Comparison of ENCODE assay signal across 8 cellular contexts in genomic region chr2:110678457-110679336, GRCh38. TPM values are rescaled to one million over a fixed set of nuclear protein-coding genes. Genes with fewer than 3 reads are reported as not detected.
A peak's percentile ranks its signal among the peaks of the same experiment; 100 is the strongest.
DNase-seq lines count a peak whose midpoint lies in the region; ATAC-seq, FAIRE-seq and TF ChIP-seq lines count a peak whose summit lies in the region.

No MANE protein-coding gene starts in this region.

- peaks cover 4% of the 10 kb centered on the region; the same call in 1 of the 2 replicates for H3K79me1 ChIP-seq in H1 (ENCODE audit: low read depth, low read length)

- H3K9ac ChIP-seq in KMS-11 (peak overlapping the region; percentile 77), H1 (replicated peaks in 1 of 4; ENCODE audit: extremely low read depth in 1 of 4, low read depth in 3 of 4, low read length in 3 of 4) (peak overlapping the region; percentile 49 to 91 (median 72))

- TF ChIP-seq POLR2A in H1 (IDR thresholded peaks at IDR 0.05; ENCODE audit: control extremely low read depth in 1 of 2, low read depth in 2 of 2, low read length in 2 of 2), result no peak
- no peak for TF ChIP-seq POLR2A in thyroid gland (IDR thresholded peaks at IDR 0.05)

- no peak overlapping the region for H2BK15ac ChIP-seq in H1 (ENCODE audit: low read length)

- TF ChIP-seq CTCF in GM06990 (IDR thresholded peaks at IDR 0.05; ENCODE audit: insufficient read depth, low read length, poor library complexity, severe bottlenecking), result no peak
- no peak for TF ChIP-seq CTCF in KMS-11 (conservative IDR thresholded peaks at IDR 0.05; ENCODE audit: low read depth, low read length)
- no peak for TF ChIP-seq CTCF in H1 (IDR thresholded peaks at IDR 0.05; ENCODE audit: control extremely low read depth in 1 of 3, insufficient read depth in 1 of 3, low read depth in 1 of 3, low read length in 3 of 3)
- TF ChIP-seq CTCF in thyroid gland (IDR thresholded peaks at IDR 0.05), result peak in 1 of 6 experiments; percentile 3

- H2BK12ac ChIP-seq in H1 (ENCODE audit: low read depth, low read length), result peak overlapping the region; percentile 83; the same call in 1 of the 2 replicates

- H3K79me2 ChIP-seq in KMS-11 (ENCODE audit: insufficient read depth, low read depth) (peaks cover 40% of the 10 kb centered on the region), H1 (ENCODE audit: control insufficient read depth in 1 of 2, insufficient read depth in 2 of 2, low read length in 2 of 2) (peaks cover 14 to 40% of the 10 kb centered on the region in 2 experiments; a peak in 3 of 4 replicates)

- H3K4me2 ChIP-seq in KMS-11 (peak overlapping the region; percentile 77), H1 (ENCODE audit: insufficient read depth in 1 of 2, low read depth in 2 of 2, low read length in 2 of 2) (peak overlapping the region; percentile 91 to 95)

- H3K4me1 ChIP-seq in KMS-11 (ENCODE audit: low read depth, poor library complexity, severe bottlenecking), result peaks cover 35% of the 10 kb centered on the region
- peaks cover 10 to 22% (median 12%) of the 10 kb centered on the region in 4 experiments for H3K4me1 ChIP-seq in H1 (replicated peaks in 1 of 4; ENCODE audit: control insufficient read depth in 3 of 4, insufficient read depth in 4 of 4, low read length in 3 of 4)
- H3K4me1 ChIP-seq in mononuclear cell (ENCODE audit: insufficient read depth, low read length), result peaks cover 39% of the 10 kb centered on the region
- peaks cover 11 to 16% of the 10 kb centered on the region in 2 donors for H3K4me1 ChIP-seq in thyroid gland

- CTCF ChIA-PET in H1 (lab: Charles Lee; ENCODE audit: partially characterized antibody), result interaction anchor here (0.6 to 2.9 kb wide), 8 partner anchors 9 to 77 kb away, joined by 3 to 27 read pairs (median 3); no protein-coding TSS in a partner anchor

- no peak overlapping the region for H4K91ac ChIP-seq in H1 (replicated peaks; ENCODE audit: insufficient read length, low read length)

- no peak overlapping the region for H3K4ac ChIP-seq in H1 (replicated peaks; ENCODE audit: insufficient read length, low read depth, low read length)

- 6% methylated on average over 28 of the region's 28 CpGs; no CpG with 5 or more reads in 1 of the 2 experiments for WGBS in H1 (ENCODE audit: extremely low coverage in 1 of 2, insufficient coverage in 1 of 2, insufficient read length in 1 of 2, insufficient replicate concordance in 2 of 2, low coverage in 1 of 2, low lambda C conversion rate in 2 of 2, missing lambda C conversion rate in 1 of 2), 2 experiments
- WGBS in thyroid gland, 2 donors, result 1 to 3% methylated on average over 28 of the region's 28 CpGs

- H2AK5ac ChIP-seq in H1 (ENCODE audit: low read depth, low read length), result no peak overlapping the region

- H3K27ac ChIP-seq in KMS-11 (peak overlapping the region; percentile 91), H1 (ENCODE audit: low read depth, low read length) (peak overlapping the region; percentile 67), thyroid gland (peak overlapping the region; percentile 10 to 82 (median 72))

- H3K56ac ChIP-seq in H1 (replicated peaks; ENCODE audit: insufficient read length, low read depth, low read length), result peak overlapping the region; percentile 60

- H4K5ac ChIP-seq in H1 (ENCODE audit: insufficient read length, low read depth, low read length), result no peak overlapping the region

- TF ChIP-seq EP300 in H1 (IDR thresholded peaks at IDR 0.05; ENCODE audit: borderline replicate concordance in 1 of 2, low read depth in 2 of 2, low read length in 2 of 2), result no peak

- H3K27me3 ChIP-seq in GM06990 (replicated peaks; ENCODE audit: control insufficient read depth, insufficient read depth, low read length), result no peaks in the 10 kb centered on the region
- no peaks in the 10 kb centered on the region for H3K27me3 ChIP-seq in KMS-11 (ENCODE audit: insufficient read depth, low read depth)
- peaks cover 0 to 3% (median 0%) of the 10 kb centered on the region in 4 experiments; a peak in 2 of 7 replicates for H3K27me3 ChIP-seq in H1 (replicated peaks in 1 of 4; ENCODE audit: control insufficient read depth in 3 of 4, extremely low read depth in 1 of 4, insufficient read depth in 3 of 4, low read length in 3 of 4)
- no peaks in the 10 kb centered on the region for H3K27me3 ChIP-seq in mononuclear cell (ENCODE audit: insufficient read depth, low read length)
- H3K27me3 ChIP-seq in thyroid gland, result no peaks in the 10 kb centered on the region

- H3K14ac ChIP-seq in H1 (ENCODE audit: insufficient read length), result no peak overlapping the region

- H3K9me3 ChIP-seq in H1 (ENCODE audit: insufficient read depth in 2 of 2, low read depth in 1 of 2, low read length in 1 of 2) (peaks cover 8 to 12% of the 10 kb centered on the region in 2 experiments), mononuclear cell (ENCODE audit: low read depth, low read length) (no peaks in the 10 kb centered on the region), thyroid gland (no peaks in the 10 kb centered on the region)

- FAIRE-seq in H1 (lab: Jason Lieb, UNC), result no peak

- peak overlapping the region; percentile 80 for H3K4me3 ChIP-seq in GM06990 (replicated peaks; ENCODE audit: low read depth, low read length)
- H3K4me3 ChIP-seq in KMS-11 (IDR thresholded peaks at IDR 0.05; ENCODE audit: insufficient read depth, low read depth, low read length), result peak overlapping the region; percentile 64
- peak overlapping the region; percentile 79 to 91 (median 81) for H3K4me3 ChIP-seq in H1 (ENCODE audit: extremely low read depth in 1 of 4, insufficient read depth in 2 of 4, low read depth in 3 of 4, low read length in 4 of 4)
- H3K4me3 ChIP-seq in mononuclear cell (ENCODE audit: low read length), result peak overlapping the region; percentile 79
- peak overlapping the region; percentile 28 to 63 (median 55) for H3K4me3 ChIP-seq in thyroid gland (replicated peaks in 1 of 3)

- peak overlapping the region; percentile 86; the same call in 1 of the 2 replicates for H4K8ac ChIP-seq in H1 (ENCODE audit: extremely low read depth, insufficient read depth, low read length)

- H2BK120ac ChIP-seq in H1 (replicated peaks; ENCODE audit: low read depth, low read length), result no peak overlapping the region

- H3K23ac ChIP-seq in H1 (ENCODE audit: insufficient read length), result no peak overlapping the region

- peak; percentile 19 for DNase-seq in GM06990 (ENCODE audit: extremely low read depth, insufficient read length)
- DNase-seq in activated CD4-positive, CD25-positive, alpha-beta regulatory T cell treated with anti-CD3 and anti-CD28 coated beads, Interleukin-2, amount 50 U/mL, for 72 hours, result peak; percentile 40
- no peak for DNase-seq in H1 (ENCODE audit: low read depth in 1 of 2, low spot score in 2 of 2)
- peak; percentile 14 to 21 for DNase-seq in thyroid gland

- no peak overlapping the region for H2BK20ac ChIP-seq in H1 (ENCODE audit: low read length)

- H3K18ac ChIP-seq in H1 (ENCODE audit: extremely low read depth, low read length), result peak overlapping the region; percentile 75

- H4K20me1 ChIP-seq in KMS-11 (ENCODE audit: insufficient read depth) (no peaks in the 10 kb centered on the region), H1 (replicated peaks in 1 of 2; ENCODE audit: control insufficient read depth in 1 of 2, insufficient read depth in 2 of 2, low read length in 2 of 2) (peaks cover 6% of the 10 kb centered on the region in 2 experiments)

- H2AFZ ChIP-seq in KMS-11 (ENCODE audit: low read depth) (peak overlapping the region; percentile 16; the same call in 1 of the 2 replicates), H1 (ENCODE audit: low read length) (peak overlapping the region; percentile 76)

- H3K23me2 ChIP-seq in H1 (ENCODE audit: low read depth, low read length), result peaks cover 10% of the 10 kb centered on the region

- no peak for TF ChIP-seq RAD21 in H1 (IDR thresholded peaks at IDR 0.05 in 1 of 2, conservative IDR thresholded peaks at IDR 0.05 in 1 of 2; ENCODE audit: low read depth in 2 of 2, low read length in 2 of 2)

- ATAC-seq in HG03439 (IDR thresholded peaks at IDR 0.05; ENCODE audit: unreplicated experiment) (no peak), HG02642 (IDR thresholded peaks at IDR 0.05; ENCODE audit: poor library complexity, unreplicated experiment) (no peak)

- POLR2A ChIA-PET in H1 (lab: Charles Lee; ENCODE audit: partially characterized antibody), result interaction anchor here (1.0 to 4.6 kb wide), 13 partner anchors 10 to 89 kb away, joined by 3 to 49 read pairs (median 4); partner anchors contain the start of gene ACOXL

- H2BK5ac ChIP-seq in H1 (ENCODE audit: low read depth, low read length), result peak overlapping the region; percentile 84

- H3K36me3 ChIP-seq in GM06990 (ENCODE audit: control insufficient read depth, insufficient read depth, low read length) (peaks cover 2% of the 10 kb centered on the region; the same call in 1 of the 2 replicates), KMS-11 (ENCODE audit: insufficient read depth) (no peaks in the 10 kb centered on the region), H1 (ENCODE audit: control insufficient read depth in 2 of 4, insufficient read depth in 4 of 4, low read length in 3 of 4) (peaks cover 0 to 11% (median 7%) of the 10 kb centered on the region in 4 experiments; a peak in 4 of 8 replicates), thyroid gland (no peaks in the 10 kb centered on the region)

- intact Hi-C loops in thyroid gland (cut with DNase I), result no loop called here

TF ChIP-seq in H1, 55 proteins besides CTCF, POLR2A, EP300 and RAD21 (continues in another document):
- no peak for TF ChIP-seq NRF1 (IDR thresholded peaks at IDR 0.05; ENCODE audit: low read depth, low read length)

RNA-seq across cellular contexts. Expression of gene BUB1, which starts 0.8 kb away (rescaled TPM):
- 113 and 118 TPM in 2 replicates for total RNA-seq in H1 (2021; fragmentation: NEBNext Ultra II Directional; extraction: Animal tissue kit (Norgen Biotek cat#: 25700))
- polyA plus RNA-seq in H1 (2011; rRNA removed), result 37.6 and 48.4 TPM in 2 replicates
- 89.1 TPM for polyA plus RNA-seq in H1 (2011; cell fraction: cytosol; rRNA removed)
- 57.3 TPM for polyA plus RNA-seq in H1 (2011; cell fraction: nucleus; rRNA removed)
- polyA plus RNA-seq in H1 (2012, experiment 1 of 2), result 65.3 to 112 TPM (median 80.1 TPM) in 4 replicates
- polyA plus RNA-seq in H1 (2012, experiment 2 of 2), result 6.6 TPM
- 62.9 TPM for polyA plus RNA-seq in H1 (2013, experiment 1 of 2)
- 65.5 TPM for polyA plus RNA-seq in H1 (2013, experiment 2 of 2)
- 162 and 180 TPM in 2 replicates for polyA minus RNA-seq in H1 (2011; rRNA and poly(A)+ RNA removed)
- polyA minus RNA-seq in H1 (2011; cell fraction: cytosol; rRNA and poly(A)+ RNA removed), result 87.2 TPM
- polyA minus RNA-seq in H1 (2011; cell fraction: nucleus; rRNA and poly(A)+ RNA removed), result 170 TPM
- total RNA-seq in mononuclear cell (6.0 TPM), thyroid gland (1 to 10 TPM in 1 of 4 donors, under 1 TPM in 3; 0.24 to 2.0 (median 0.92) TPM)

RNA-seq across cellular contexts. Expression of gene ACOXL, which starts 53.7 kb away (rescaled TPM):
- 20.6 and 20.8 TPM in 2 replicates for total RNA-seq in H1 (2021; fragmentation: NEBNext Ultra II Directional; extraction: Animal tissue kit (Norgen Biotek cat#: 25700))
- 11.4 and 13.6 TPM in 2 replicates for polyA plus RNA-seq in H1 (2011; rRNA removed)
- 18.2 TPM for polyA plus RNA-seq in H1 (2011; cell fraction: cytosol; rRNA removed)
- 17.3 TPM for polyA plus RNA-seq in H1 (2011; cell fraction: nucleus; rRNA removed)
- 16.1 to 22.6 TPM (median 18.9 TPM) in 4 replicates for polyA plus RNA-seq in H1 (2012, experiment 1 of 2)
- polyA plus RNA-seq in H1 (2012, experiment 2 of 2), result 8.3 TPM
- 4.6 TPM for polyA plus RNA-seq in H1 (2013, experiment 1 of 2)
- polyA plus RNA-seq in H1 (2013, experiment 2 of 2), result 4.5 TPM
- 20.9 and 23.8 TPM in 2 replicates for polyA minus RNA-seq in H1 (2011; rRNA and poly(A)+ RNA removed)
- 9.3 TPM for polyA minus RNA-seq in H1 (2011; cell fraction: cytosol; rRNA and poly(A)+ RNA removed)
- 54.1 TPM for polyA minus RNA-seq in H1 (2011; cell fraction: nucleus; rRNA and poly(A)+ RNA removed)
- total RNA-seq in mononuclear cell (0.10 TPM), thyroid gland (10 to 100 TPM in 1 of 4 donors, 1 to 10 TPM in 3; 1.2 to 10.6 (median 2.1) TPM)

Comparison
In these comparisons a context has a peak if more than half of its experiments do, and no peak if none do; other contexts are left out.
1. DNase-seq: peak in GM06990 (single experiment), activated CD4-positive, CD25-positive, alpha-beta regulatory T cell treated with anti-CD3 and anti-CD28 coated beads, Interleukin-2, amount 50 U/mL, for 72 hours (single experiment) and thyroid gland (2 of 2); none in H1 (0 of 2).
2. RNA of gene BUB1, which starts 0.8 kb away (total RNA-seq): 113 to 118 TPM in H1; 6.0 TPM in mononuclear cell (single experiment) and 0.24 to 2.0 TPM in thyroid gland; every median in the first group is over 10 times any median in the second.
3. Peak in every context shown above with its lines, with median percentiles within 50 percentile points of each other: H3K4me3 ChIP-seq and H3K27ac ChIP-seq.